ENCODE assay signal across 9 cellular contexts in genomic region chr1:169309178-169310166, GRCh38. TPM values are rescaled to one million over a fixed set of nuclear protein-coding genes. Genes with fewer than 3 reads are reported as not detected.
A peak's percentile ranks its signal among the peaks of the same experiment; 100 is the strongest.
DNase-seq lines count a peak whose midpoint lies in the region; ATAC-seq and TF ChIP-seq lines count a peak whose summit lies in the region.
"Had no signal": no experiment of that assay in that cellular context is flagged by ENCODE, and none has a peak within 500 bp of the region (broad histone marks: within the 10 kb centered on the region; RNA-seq: fewer than 3 reads in every experiment).

No MANE protein-coding gene starts in this region.

- H4K8ac ChIP-seq in neuronal stem cell (ENCODE audit: low read depth, low read length) = no peak overlapping the region

- H3K4me3 ChIP-seq in neuronal stem cell (ENCODE audit: low read length in 2 of 2) = peak overlapping the region in 1 of 2 donors; percentile 16
- no peak overlapping the region for H3K4me3 ChIP-seq in BE2C (ENCODE audit: low read depth, low read length)
- no peak overlapping the region for H3K4me3 ChIP-seq in right cardiac atrium (ENCODE audit: low read length)

- CTCF ChIA-PET in T-cell (lab: Charles Lee) = interaction anchor here in 1 of 2 donors (0.6 kb wide), 1 partner anchor 706 kb away, joined by 3 read pairs; no protein-coding TSS in a partner anchor

- peaks cover 9 to 20% (median 18%) of the 10 kb centered on the region in 3 donors for H3K4me1 Mint-ChIP-seq in T-cell

- H2BK5ac ChIP-seq in neuronal stem cell (ENCODE audit: low read length) = no peak overlapping the region

- POLR2A ChIA-PET in T-cell (lab: Charles Lee) = interaction anchor here in 1 of 2 donors (0.6 kb wide), 1 partner anchor 1756 kb away, joined by 3 read pairs; the partner anchor contains the start of gene CREG1

- no peak overlapping the region for H3K9ac ChIP-seq in neuronal stem cell (ENCODE audit: low read depth, low read length, poor library complexity)

- no peak overlapping the region for H2BK15ac ChIP-seq in neuronal stem cell (ENCODE audit: low read length)

- H3K14ac ChIP-seq in neuronal stem cell (ENCODE audit: low read length) = no peak overlapping the region

- no peak overlapping the region for H4K91ac ChIP-seq in neuronal stem cell (ENCODE audit: low read depth, low read length, poor library complexity)

- no peak overlapping the region for H3K18ac ChIP-seq in neuronal stem cell (ENCODE audit: low read length)

- H3K4me3 Mint-ChIP-seq in T-cell = peak overlapping the region; percentile 31 to 60 (median 59)

- H3K4ac ChIP-seq in neuronal stem cell (ENCODE audit: low read length) = no peak overlapping the region

- no peak overlapping the region for H3K23ac ChIP-seq in neuronal stem cell (ENCODE audit: low read depth, low read length, poor library complexity)

- H2BK12ac ChIP-seq in neuronal stem cell (ENCODE audit: low read length) = no peak overlapping the region

- H3K27ac ChIP-seq in neuronal stem cell (replicated peaks; ENCODE audit: low read length) (no peak overlapping the region), right cardiac atrium (ENCODE audit: low read length) (no peak overlapping the region)
- H3K27ac ChIP-seq: 22Rv1 had no signal

- H2AFZ ChIP-seq in neuronal stem cell (ENCODE audit: low read length) = peak overlapping the region; percentile 67

- H3K4me1 ChIP-seq in neuronal stem cell (ENCODE audit: control insufficient read depth in 2 of 2, insufficient read depth in 1 of 2, low read depth in 1 of 2, low read length in 2 of 2) (peaks cover 1 to 12% of the 10 kb centered on the region in 2 donors), BE2C (no peaks in the 10 kb centered on the region), right cardiac atrium (ENCODE audit: control insufficient read depth, insufficient read depth, low read length) (no peaks in the 10 kb centered on the region)

- H3K4me2 ChIP-seq in neuronal stem cell (ENCODE audit: insufficient read depth, low read length, poor library complexity, severe bottlenecking) = no peak overlapping the region

- H3K36me3 Mint-ChIP-seq in T-cell = peaks cover 45% of the 10 kb centered on the region

- H3K9me3 ChIP-seq in neuronal stem cell (replicated peaks in 1 of 2; ENCODE audit: control insufficient read depth in 2 of 2, insufficient read depth in 1 of 2, low read depth in 1 of 2, low read length in 2 of 2) (no peaks in the 10 kb centered on the region), BE2C (no peaks in the 10 kb centered on the region), right cardiac atrium (ENCODE audit: control insufficient read depth, low read length) (no peaks in the 10 kb centered on the region)

- peak overlapping the region in 1 of 2 donors; percentile 0 for H3K27ac Mint-ChIP-seq in T-cell

- H3K27me3 Mint-ChIP-seq in T-cell = no peaks in the 10 kb centered on the region

- no CpG with 5 or more reads among the region's 7 CpGs for WGBS in neuronal stem cell (ENCODE audit: extremely low coverage in 2 of 2, insufficient read length in 2 of 2, insufficient replicate concordance in 1 of 2), 2 donors
- 84% methylated on average over 7 of the region's 7 CpGs for WGBS in right cardiac atrium

- peak; percentile 59 for ATAC-seq in HG02642 (IDR thresholded peaks at IDR 0.05; ENCODE audit: poor library complexity, unreplicated experiment)
- ATAC-seq in T-cell (replicated peaks in 1 of 4) = peak in 2 of 4 experiments; percentile 37 to 51
- no peak for ATAC-seq in right cardiac atrium

- H3K9me3 Mint-ChIP-seq in T-cell = no peaks in the 10 kb centered on the region

- H2AK5ac ChIP-seq in neuronal stem cell (ENCODE audit: low read depth, low read length) = no peak overlapping the region

- H3K36me3 ChIP-seq in neuronal stem cell (replicated peaks in 1 of 2; ENCODE audit: control insufficient read depth in 2 of 2, insufficient read depth in 2 of 2, low read length in 2 of 2) (peaks cover 2 to 3% of the 10 kb centered on the region in 2 donors), BE2C (no peaks in the 10 kb centered on the region)

- peak; percentile 38 for DNase-seq in DMS53 (lab: John Stamatoyannopoulos, UW)
- DNase-seq in DMS53 treated with DMSO at 0.1 percent for 48 hours (lab: John Stamatoyannopoulos, UW; ENCODE audit: unreplicated experiment) = no peak
- peak in 1 of 34 experiments; percentile 11 for DNase-seq in T-cell
- DNase-seq in neuronal stem cell (ENCODE audit: low spot score) = no peak
- no peak for DNase-seq in BE2C
- DNase-seq in right cardiac atrium = no peak
- DNase-seq in activated gamma-delta T cell treated with Interleukin-2 at 50 U/mL for 16 hours = no peak

- intact Hi-C loops in right cardiac atrium (cut with DNase I) = no loop called here

- no peak for TF ChIP-seq CTCF in BE2C (IDR thresholded peaks at IDR 0.05; ENCODE audit: low read depth, low read length)

- H3K79me1 ChIP-seq in neuronal stem cell (ENCODE audit: low read depth, low read length) = no peaks in the 10 kb centered on the region

- H3K27me3 ChIP-seq in neuronal stem cell (ENCODE audit: control insufficient read depth in 3 of 3, insufficient read depth in 3 of 3, low read depth in 1 of 3, low read length in 3 of 3) (no peaks in the 10 kb centered on the region), BE2C (no peaks in the 10 kb centered on the region), right cardiac atrium (ENCODE audit: control insufficient read depth, insufficient read depth) (no peaks in the 10 kb centered on the region)

- no peak overlapping the region for H2BK120ac ChIP-seq in neuronal stem cell (ENCODE audit: low read depth, low read length)

RNA-seq across cellular contexts. Expression of gene NME7, which starts 58.1 kb away (rescaled TPM):
- total RNA-seq in T-cell (10 to 100 TPM in 3 of 5 donors, 1 to 10 TPM in 2; 7.4 to 14.4 (median 11.5) TPM), right cardiac atrium (10 to 100 TPM in 2 of 4 donors, 1 to 10 TPM in 2; 9.2 to 15.1 (median 10.5) TPM)
- 87.7 TPM for polyA plus RNA-seq in neuronal stem cell (2013, experiment 1 of 2)
- polyA plus RNA-seq in neuronal stem cell (2013, experiment 2 of 2) = 86.8 TPM
- 63.9 TPM for polyA plus RNA-seq in BE2C (2012; ENCODE audit: insufficient read depth, insufficient read length, low read depth)
- 8.7 TPM for polyA plus RNA-seq in right cardiac atrium

RNA-seq across cellular contexts. Expression of gene BLZF1, which starts 58.5 kb away (rescaled TPM):
- total RNA-seq in T-cell (10 to 100 TPM; 11.4 to 16.6 (median 15.6) TPM), right cardiac atrium (10 to 100 TPM; 24.5 to 28.3 (median 26.4) TPM)
- polyA plus RNA-seq in neuronal stem cell (2013, experiment 1 of 2) = 7.5 TPM
- 7.2 TPM for polyA plus RNA-seq in neuronal stem cell (2013, experiment 2 of 2)
- 18.6 TPM for polyA plus RNA-seq in BE2C (2012; ENCODE audit: insufficient read depth, insufficient read length, low read depth)
- 11.7 TPM for polyA plus RNA-seq in right cardiac atrium
